ENCODE assay signal across 2 cellular contexts in genomic region chr3:48826451-48826850, GRCh38.
TF ChIP-seq lines count a peak whose summit lies in the region.

No MANE protein-coding gene starts in this region.

TF ChIP-seq in SK-N-SH, 30 proteins besides CTCF, POLR2A, EP300 and RAD21 (continued from another document):
- TF ChIP-seq CHD2 (IDR thresholded peaks at IDR 0.05; ENCODE audit: low read length, partially characterized antibody), result no peak
- TF ChIP-seq RFX5 (IDR thresholded peaks at IDR 0.05; ENCODE audit: low read length), result no peak
- no peak for TF ChIP-seq TAF1 (IDR thresholded peaks at IDR 0.05; ENCODE audit: borderline replicate concordance, low read depth, low read length)
- no peak for TF ChIP-seq GABPA (IDR thresholded peaks at IDR 0.05; ENCODE audit: low read depth)
- no peak for TF ChIP-seq JUND (IDR thresholded peaks at IDR 0.05)

TF ChIP-seq in WTC11, 78 proteins besides CTCF, POLR2A, EP300 and RAD21 (continued from another document):
- TF ChIP-seq STAT6 (CRISPR knock-in tag; conservative IDR thresholded peaks at IDR 0.05; ENCODE audit: low read depth) (no peak), IRF1 (CRISPR knock-in tag; IDR thresholded peaks at IDR 0.05) (no peak), MXD4 (CRISPR knock-in tag; IDR thresholded peaks at IDR 0.05; ENCODE audit: borderline replicate concordance) (no peak), FOXP4 (CRISPR knock-in tag; IDR thresholded peaks at IDR 0.05) (no peak), SMAD4 (CRISPR knock-in tag; IDR thresholded peaks at IDR 0.05) (no peak), ATF3 (CRISPR knock-in tag; conservative IDR thresholded peaks at IDR 0.05) (no peak), CREM (CRISPR knock-in tag; IDR thresholded peaks at IDR 0.05) (no peak), TCF7 (CRISPR knock-in tag; IDR thresholded peaks at IDR 0.05; ENCODE audit: low read depth) (no peak), HMGA2 (CRISPR knock-in tag; IDR thresholded peaks at IDR 0.05) (no peak), RELA (CRISPR knock-in tag; IDR thresholded peaks at IDR 0.05; ENCODE audit: borderline replicate concordance) (no peak), FOXJ3 (CRISPR knock-in tag; IDR thresholded peaks at IDR 0.05; ENCODE audit: borderline replicate concordance) (no peak), ZNF232 (CRISPR knock-in tag; IDR thresholded peaks at IDR 0.05) (no peak), OVOL2 (CRISPR knock-in tag; IDR thresholded peaks at IDR 0.05; ENCODE audit: borderline replicate concordance) (no peak)
